In the genomic region with DNA sequence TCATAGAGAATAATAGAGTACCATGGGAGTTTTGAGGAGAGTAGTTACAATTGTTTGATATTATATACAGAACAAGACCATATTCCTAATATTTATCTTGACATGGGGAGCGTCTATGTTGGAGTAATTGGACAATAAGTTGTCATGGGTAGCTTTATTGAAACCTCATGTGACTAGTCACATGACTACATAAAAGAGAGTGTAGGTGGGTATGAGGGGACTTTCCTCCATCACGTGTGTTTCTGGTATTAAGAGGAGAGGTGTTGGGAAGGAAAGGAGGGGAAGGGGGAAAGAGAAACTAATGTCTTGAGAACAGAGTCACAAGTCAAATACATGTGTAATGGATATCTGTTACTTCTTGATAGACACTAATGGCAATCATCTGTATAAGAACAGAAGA, we compare ENCODE assay signal across 1 cellular context.
TF ChIP-seq lines count a peak whose summit lies in the region.

No MANE protein-coding gene starts in this region.

TF ChIP-seq in H1, 55 proteins besides CTCF, POLR2A, EP300 and RAD21 (continued from another document):
- TF ChIP-seq, protein P1, sequence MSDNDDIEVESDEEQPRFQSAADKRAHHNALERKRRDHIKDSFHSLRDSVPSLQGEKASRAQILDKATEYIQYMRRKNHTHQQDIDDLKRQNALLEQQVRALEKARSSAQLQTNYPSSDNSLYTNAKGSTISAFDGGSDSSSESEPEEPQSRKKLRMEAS (IDR thresholded peaks at IDR 0.05), result no peak
TF ChIP-seq in H1: peak in this region for 1.
